Comparison of ENCODE assay signal across 18 cellular contexts in genomic region chr14:95264271-95264973, GRCh38. TPM values are rescaled to one million over a fixed set of nuclear protein-coding genes. Genes with fewer than 3 reads are reported as not detected.
DNase-seq lines count a peak whose midpoint lies in the region; ATAC-seq, FAIRE-seq and TF ChIP-seq lines count a peak whose summit lies in the region.
"Had no signal": no experiment of that assay in that cellular context is flagged by ENCODE, and none has a peak within 500 bp of the region (broad histone marks: within the 10 kb centered on the region; RNA-seq: fewer than 3 reads in every experiment).

No MANE protein-coding gene starts in this region.

- CTCF ChIA-PET in SK-N-SH (lab: Yijun Ruan, JAX), result no interaction called here

- no peaks in the 10 kb centered on the region for H4K20me1 ChIP-seq in SK-N-SH (ENCODE audit: insufficient read depth)

- no peak for TF ChIP-seq RAD21 in SK-N-SH (IDR thresholded peaks at IDR 0.05; ENCODE audit: low read length)

- no peak overlapping the region for H3K4me3 Mint-ChIP-seq in T-helper 17 cell
- H3K4me3 Mint-ChIP-seq: T-cell had no signal

- peak overlapping the region; percentile 21 for H3K27ac Mint-ChIP-seq in T-helper 17 cell

- POLR2A ChIA-PET in SK-N-SH (lab: Yijun Ruan, JAX), result no interaction called here

- no peaks in the 10 kb centered on the region for H3K9me2 ChIP-seq in SK-N-SH

- H3K4me1 ChIP-seq in SK-N-SH (ENCODE audit: control insufficient read depth in 1 of 2, insufficient read depth in 2 of 2, low read depth in 1 of 2, low read length in 1 of 2) (peaks cover 16 to 36% of the 10 kb centered on the region in 2 experiments), kidney (ENCODE audit: control insufficient read depth in 1 of 2, insufficient read depth in 1 of 2, low read depth in 1 of 2, low read length in 2 of 2) (peaks cover 32 to 39% of the 10 kb centered on the region in 2 donors), suprapubic skin (peaks cover 17% of the 10 kb centered on the region), gastroesophageal sphincter (peaks cover 0 to 24% (median 6%) of the 10 kb centered on the region in 3 donors)

- peaks cover 17% of the 10 kb centered on the region for H3K4me1 Mint-ChIP-seq in T-helper 17 cell

- H3F3A ChIP-seq in SK-N-SH (replicated peaks; ENCODE audit: insufficient read depth), result peaks cover 21% of the 10 kb centered on the region

- TF ChIP-seq CTCF in SK-N-SH (IDR thresholded peaks at IDR 0.05) (no peak), kidney (IDR thresholded peaks at IDR 0.05; ENCODE audit: borderline replicate concordance, extremely low read depth, insufficient read depth) (no peak), suprapubic skin (IDR thresholded peaks at IDR 0.05) (no peak), gastroesophageal sphincter (IDR thresholded peaks at IDR 0.05) (no peak)

- H3K79me2 ChIP-seq in SK-N-SH (ENCODE audit: insufficient read depth), result no peaks in the 10 kb centered on the region

- H3K27me3 Mint-ChIP-seq in T-helper 17 cell, result no peaks in the 10 kb centered on the region
- H3K27me3 Mint-ChIP-seq: central memory CD8-positive, alpha-beta T cell; T-cell had no signal

- WGBS in SK-N-SH (ENCODE audit: low lambda C conversion rate), result 97% methylated on average over 10 of the region's 10 CpGs
- 92% methylated on average over 10 of the region's 10 CpGs for WGBS in suprapubic skin
- WGBS in gastroesophageal sphincter (ENCODE audit: low coverage in 1 of 2), 2 donors, result 86 to 93% methylated on average over 3 to 10 of the region's 10 CpGs

- H3K4me2 ChIP-seq in SK-N-SH, result peak overlapping the region; percentile 73; the same call in 1 of the 2 replicates

- no peak for FAIRE-seq in kidney (lab: Jason Lieb, UNC)
- FAIRE-seq: D721Med, H1 had no signal

- no peak for TF ChIP-seq POLR2A in suprapubic skin (IDR thresholded peaks at IDR 0.05)
- TF ChIP-seq POLR2A in gastroesophageal sphincter (IDR thresholded peaks at IDR 0.05), result no peak

- H3K4me3 ChIP-seq in SK-N-SH (ENCODE audit: low read depth in 2 of 2, low read length in 1 of 2), result no peak overlapping the region
- no peak overlapping the region for H3K4me3 ChIP-seq in kidney (ENCODE audit: low read length in 2 of 2)
- H3K4me3 ChIP-seq in suprapubic skin, result no peak overlapping the region
- no peak overlapping the region for H3K4me3 ChIP-seq in gastroesophageal sphincter

- DNase-seq in SK-N-SH (no peak), T-helper 17 cell (no peak), kidney (no peak), suprapubic skin (ENCODE audit: low spot score in 2 of 2) (peak in 1 of 2 donors; percentile 43), DMS153 treated with DMSO at 0.1 percent for 48 hours (lab: John Stamatoyannopoulos, UW; ENCODE audit: unreplicated experiment) (no peak)
- DNase-seq: 8988T; activated CD4-positive, CD25-positive, alpha-beta regulatory T cell; NCI-H1436; stimulated activated CD4-positive, alpha-beta T cell treated with anti-CD3 and anti-CD28 coated beads, Interleukin-15, amount 100 ng/mL, for 24 hours; T-cell had no signal

- H3K36me3 ChIP-seq in SK-N-SH (replicated peaks in 1 of 2; ENCODE audit: control insufficient read depth in 1 of 2, insufficient read depth in 2 of 2, low read length in 1 of 2), result no peaks in the 10 kb centered on the region
- H3K36me3 ChIP-seq in kidney (ENCODE audit: control insufficient read depth in 1 of 2, insufficient read depth in 2 of 2, low read length in 2 of 2), result no peaks in the 10 kb centered on the region
- no peaks in the 10 kb centered on the region for H3K36me3 ChIP-seq in suprapubic skin
- no peaks in the 10 kb centered on the region for H3K36me3 ChIP-seq in gastroesophageal sphincter

- H3K9ac ChIP-seq in SK-N-SH, result no peak overlapping the region
- H3K9ac ChIP-seq in kidney (ENCODE audit: low read length in 2 of 2), result no peak overlapping the region
- H3K9ac ChIP-seq: KMS-11 had no signal

- intact Hi-C loops in kidney (cut with DNase I), result no loop called here

- H3K27ac ChIP-seq in SK-N-SH (ENCODE audit: low read depth in 2 of 2, low read length in 1 of 2) (peak overlapping the region in 1 of 2 experiments; percentile 83; a peak in 2 of 4 replicates), kidney (ENCODE audit: low read depth in 2 of 2, low read length in 2 of 2) (peak overlapping the region; percentile 47 to 72), suprapubic skin (peak overlapping the region; percentile 71), gastroesophageal sphincter (no peak overlapping the region)

- H2AFZ ChIP-seq in SK-N-SH (ENCODE audit: low read depth), result no peak overlapping the region

- no peaks in the 10 kb centered on the region for H3K9me3 ChIP-seq in SK-N-SH
- H3K9me3 ChIP-seq in T-helper 17 cell (ENCODE audit: control insufficient read depth, low read length, poor library complexity, severe bottlenecking), result no peaks in the 10 kb centered on the region
- H3K9me3 ChIP-seq in kidney (ENCODE audit: control insufficient read depth in 1 of 2, low read length in 2 of 2), result no peaks in the 10 kb centered on the region
- no peaks in the 10 kb centered on the region for H3K9me3 ChIP-seq in suprapubic skin
- H3K9me3 ChIP-seq in gastroesophageal sphincter, result peaks cover 0 to 5% (median 0%) of the 10 kb centered on the region in 3 donors

- no peak for ATAC-seq in SK-N-SH treated with all-trans-retinoic acid at 6 μM for 48 hours
- ATAC-seq in T-helper 17 cell, result no peak
- no peak for ATAC-seq in gastroesophageal sphincter
- no peak for ATAC-seq in HG02981 (IDR thresholded peaks at IDR 0.05; ENCODE audit: unreplicated experiment)
- ATAC-seq: T-cell had no signal

- H3K36me3 Mint-ChIP-seq in T-helper 17 cell (ENCODE audit: low read depth), result no peaks in the 10 kb centered on the region
- H3K36me3 Mint-ChIP-seq: activated naive CD4-positive, alpha-beta T cell treated with anti-CD3 and anti-CD28 coated beads, Interleukin-2, amount 50 U/mL, for 72 hours; T-cell had no signal

- H3K27me3 ChIP-seq in SK-N-SH (ENCODE audit: insufficient read depth) (no peaks in the 10 kb centered on the region), suprapubic skin (no peaks in the 10 kb centered on the region), gastroesophageal sphincter (no peaks in the 10 kb centered on the region)

- TF ChIP-seq EP300 in SK-N-SH (IDR thresholded peaks at IDR 0.05; ENCODE audit: borderline replicate concordance in 1 of 2, low read depth in 1 of 2, low read length in 1 of 2) (no peak), suprapubic skin (IDR thresholded peaks at IDR 0.05) (no peak), gastroesophageal sphincter (IDR thresholded peaks at IDR 0.05) (no peak)

TF ChIP-seq in SK-N-SH, 30 proteins besides CTCF, POLR2A, EP300 and RAD21 (continues in another document):
- TF ChIP-seq ELF1 (IDR thresholded peaks at IDR 0.05), result no peak
- no peak for TF ChIP-seq TEAD4 (IDR thresholded peaks at IDR 0.05; ENCODE audit: borderline replicate concordance, insufficient read depth)
- no peak for TF ChIP-seq FOSL2 (IDR thresholded peaks at IDR 0.05; ENCODE audit: borderline replicate concordance, low read depth)
- TF ChIP-seq GABPA (IDR thresholded peaks at IDR 0.05; ENCODE audit: low read depth), result no peak
- no peak for TF ChIP-seq JUND (IDR thresholded peaks at IDR 0.05)
- TF ChIP-seq, protein P1, sequence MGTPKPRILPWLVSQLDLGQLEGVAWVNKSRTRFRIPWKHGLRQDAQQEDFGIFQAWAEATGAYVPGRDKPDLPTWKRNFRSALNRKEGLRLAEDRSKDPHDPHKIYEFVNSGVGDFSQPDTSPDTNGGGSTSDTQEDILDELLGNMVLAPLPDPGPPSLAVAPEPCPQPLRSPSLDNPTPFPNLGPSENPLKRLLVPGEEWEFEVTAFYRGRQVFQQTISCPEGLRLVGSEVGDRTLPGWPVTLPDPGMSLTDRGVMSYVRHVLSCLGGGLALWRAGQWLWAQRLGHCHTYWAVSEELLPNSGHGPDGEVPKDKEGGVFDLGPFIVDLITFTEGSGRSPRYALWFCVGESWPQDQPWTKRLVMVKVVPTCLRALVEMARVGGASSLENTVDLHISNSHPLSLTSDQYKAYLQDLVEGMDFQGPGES (IDR thresholded peaks at IDR 0.05; ENCODE audit: low read depth, low read length), result no peak
- TF ChIP-seq SMC3 (IDR thresholded peaks at IDR 0.05; ENCODE audit: low read depth, low read length), result no peak

TF ChIP-seq in SK-N-SH treated with all-trans-retinoic acid at 6 μM for 48 hours, 23 proteins besides CTCF, POLR2A, EP300 and RAD21 (continues in another document):
- TF ChIP-seq RARB (CRISPR knock-in tag; IDR thresholded peaks at IDR 0.05) (no peak), ZNF565 (CRISPR knock-in tag; conservative IDR thresholded peaks at IDR 0.05; ENCODE audit: low read depth) (no peak), ESRRG (CRISPR knock-in tag; IDR thresholded peaks at IDR 0.05) (no peak), ZNF8 (CRISPR knock-in tag; IDR thresholded peaks at IDR 0.05) (no peak), OSR1 (CRISPR knock-in tag; IDR thresholded peaks at IDR 0.05) (no peak)
- TF ChIP-seq, protein P2, sequence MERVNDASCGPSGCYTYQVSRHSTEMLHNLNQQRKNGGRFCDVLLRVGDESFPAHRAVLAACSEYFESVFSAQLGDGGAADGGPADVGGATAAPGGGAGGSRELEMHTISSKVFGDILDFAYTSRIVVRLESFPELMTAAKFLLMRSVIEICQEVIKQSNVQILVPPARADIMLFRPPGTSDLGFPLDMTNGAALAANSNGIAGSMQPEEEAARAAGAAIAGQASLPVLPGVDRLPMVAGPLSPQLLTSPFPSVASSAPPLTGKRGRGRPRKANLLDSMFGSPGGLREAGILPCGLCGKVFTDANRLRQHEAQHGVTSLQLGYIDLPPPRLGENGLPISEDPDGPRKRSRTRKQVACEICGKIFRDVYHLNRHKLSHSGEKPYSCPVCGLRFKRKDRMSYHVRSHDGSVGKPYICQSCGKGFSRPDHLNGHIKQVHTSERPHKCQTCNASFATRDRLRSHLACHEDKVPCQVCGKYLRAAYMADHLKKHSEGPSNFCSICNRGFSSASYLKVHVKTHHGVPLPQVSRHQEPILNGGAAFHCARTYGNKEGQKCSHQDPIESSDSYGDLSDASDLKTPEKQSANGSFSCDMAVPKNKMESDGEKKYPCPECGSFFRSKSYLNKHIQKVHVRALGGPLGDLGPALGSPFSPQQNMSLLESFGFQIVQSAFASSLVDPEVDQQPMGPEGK (CRISPR knock-in tag; IDR thresholded peaks at IDR 0.05; ENCODE audit: borderline replicate concordance), result no peak

RNA-seq across cellular contexts. Expression of gene CLMN, which starts 55.3 kb away (rescaled TPM):
- polyA plus RNA-seq in SK-N-SH (2012; rRNA removed) (1.4 TPM in 2 replicates), kidney (ENCODE audit: insufficient read depth, low read depth, low replicate concordance) (33.1 TPM)
- polyA plus RNA-seq in SK-N-SH (2012; cell fraction: cytosol; rRNA removed), result 1.3 TPM in 2 replicates
- polyA plus RNA-seq in SK-N-SH (2012; cell fraction: nucleus; rRNA removed), result 5.6 and 5.8 TPM in 2 replicates
- total RNA-seq in T-helper 17 cell (1 to 10 TPM in 1 of 2 donors, under 1 TPM in 1; 0.26 to 1.3 TPM), kidney (151 TPM), suprapubic skin (10 to 100 TPM in 1 of 4 donors, 1 to 10 TPM in 3; 5.0 to 25.7 (median 7.0) TPM), gastroesophageal sphincter (1 to 10 TPM; 3.8 to 10.0 (median 5.3) TPM)

Comparison
In these comparisons a context has a peak if more than half of its experiments do, and no peak if none do; other contexts are left out.
1. H3K27ac ChIP-seq: peak in kidney (2 of 2) and suprapubic skin (single experiment); none in gastroesophageal sphincter (0 of 4).